Comparison of ENCODE assay signal across 8 cellular contexts in the genomic region with DNA sequence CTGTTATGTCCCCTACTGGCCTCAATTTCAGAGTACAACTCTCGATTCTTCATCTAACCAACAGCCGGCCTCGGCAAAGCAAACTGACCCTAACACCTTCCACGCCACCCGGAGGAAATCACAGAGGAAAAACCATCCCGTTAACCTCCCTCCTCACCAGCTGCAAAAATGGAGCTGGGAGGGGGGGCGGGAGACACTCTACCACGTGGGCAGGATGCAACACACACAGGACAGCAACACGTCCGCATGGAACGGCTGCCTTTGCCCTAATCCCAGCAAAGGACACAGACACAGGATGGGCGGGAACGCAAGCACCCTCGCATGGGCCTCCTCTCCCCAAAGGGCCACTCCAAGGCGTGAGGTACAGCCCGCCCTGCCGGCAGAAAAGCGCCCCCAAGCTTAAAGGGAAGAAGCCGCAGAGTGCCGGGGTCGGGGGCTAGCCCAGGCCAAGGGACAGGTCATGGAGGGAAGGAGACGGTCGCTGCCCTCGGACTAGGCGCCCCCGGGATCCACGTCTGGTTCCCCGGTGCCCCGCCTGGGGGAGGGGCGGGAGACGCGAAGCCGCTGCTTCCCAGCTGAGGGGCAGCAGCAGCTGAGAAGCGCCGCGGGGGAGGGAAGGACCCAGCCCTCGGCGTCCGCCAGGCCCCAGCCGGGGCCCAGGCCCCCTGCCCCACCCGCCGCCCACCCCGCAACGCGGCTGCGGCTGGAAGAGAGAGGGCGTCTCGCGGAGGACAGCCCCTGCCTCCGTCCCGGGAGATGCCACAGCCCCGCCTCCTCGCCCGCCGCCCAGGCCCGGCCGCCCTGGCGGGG. TPM values are rescaled to one million over a fixed set of nuclear protein-coding genes. Genes with fewer than 3 reads are reported as not detected.
A peak's percentile ranks its signal among the peaks of the same experiment; 100 is the strongest.
DNase-seq lines count a peak whose midpoint lies in the region; ATAC-seq, FAIRE-seq and TF ChIP-seq lines count a peak whose summit lies in the region.

No MANE protein-coding gene starts in this region.

- H3K4me3 ChIP-seq in BLaER1 treated with 17β-estradiol and CSF1 and Interleukin-3, amounts not matched to agents 10 nM and 100 nM, result peak overlapping the region; percentile 85 to 99 (median 96)
- peak overlapping the region; percentile 98 for H3K4me3 ChIP-seq in upper lobe of right lung

- peak overlapping the region; percentile 87 to 97 (median 94) for H3K9ac ChIP-seq in BLaER1 treated with 17β-estradiol and CSF1 and Interleukin-3, amounts not matched to agents 10 nM and 100 nM

- no peaks in the 10 kb centered on the region for H3K27me3 Mint-ChIP-seq in activated T-cell treated with anti-CD3 and anti-CD28 coated beads, Interleukin-2, amount 50 U/mL, for 72 hours (ENCODE audit: low read depth)
- H3K27me3 Mint-ChIP-seq in neural crest cell (ENCODE audit: low read depth), result peaks cover under 1% of the 10 kb centered on the region

- peak; percentile 58 for DNase-seq in NCI-H226
- peak in 1 of 2 donors; percentile 11 for DNase-seq in activated T-cell treated with anti-CD3 and anti-CD28 coated beads, Interleukin-2, amount 50 U/mL, for 72 hours
- DNase-seq in frontal cortex (ENCODE audit: low spot score in 2 of 2), result peak; percentile 65 to 69
- peak; percentile 48 for DNase-seq in neural crest cell (ENCODE audit: low read depth, low spot score)
- no peak for DNase-seq in upper lobe of right lung

- H3K4me1 ChIP-seq in BLaER1 treated with 17β-estradiol and CSF1 and Interleukin-3, amounts not matched to agents 10 nM and 100 nM, result peaks cover 23 to 37% (median 31%) of the 10 kb centered on the region in 10 experiments
- H3K4me1 ChIP-seq in upper lobe of right lung, result peaks cover 26% of the 10 kb centered on the region

- peak overlapping the region; percentile 77 to 95 (median 93) for H3K27ac ChIP-seq in BLaER1 treated with 17β-estradiol and CSF1 and Interleukin-3, amounts not matched to agents 10 nM and 100 nM
- H3K27ac ChIP-seq in upper lobe of right lung, result peak overlapping the region; percentile 90

- H4K20me1 ChIP-seq in BLaER1 treated with 17β-estradiol and CSF1 and Interleukin-3, amounts not matched to agents 10 nM and 100 nM, result peaks cover 42 to 55% (median 47%) of the 10 kb centered on the region in 11 experiments; a peak in 20 of 22 replicates

- no peaks in the 10 kb centered on the region for H3K27me3 ChIP-seq in BLaER1 treated with 17β-estradiol and CSF1 and Interleukin-3, amounts not matched to agents 10 nM and 100 nM
- H3K27me3 ChIP-seq in upper lobe of right lung, result no peaks in the 10 kb centered on the region

- H3K4me1 Mint-ChIP-seq in activated T-cell treated with anti-CD3 and anti-CD28 coated beads, Interleukin-2, amount 50 U/mL, for 72 hours (ENCODE audit: low read depth), result peaks cover 46% of the 10 kb centered on the region
- peaks cover 43% of the 10 kb centered on the region for H3K4me1 Mint-ChIP-seq in neural crest cell

- peaks cover 0 to 2% of the 10 kb centered on the region in 2 donors for H3K36me3 Mint-ChIP-seq in activated T-cell treated with anti-CD3 and anti-CD28 coated beads, Interleukin-2, amount 50 U/mL, for 72 hours (ENCODE audit: insufficient read depth in 2 of 2)
- no peaks in the 10 kb centered on the region for H3K36me3 Mint-ChIP-seq in neural crest cell (ENCODE audit: low read depth)

- peak overlapping the region; percentile 70 for H3K27ac Mint-ChIP-seq in activated T-cell treated with anti-CD3 and anti-CD28 coated beads, Interleukin-2, amount 50 U/mL, for 72 hours
- peak overlapping the region; percentile 90 for H3K27ac Mint-ChIP-seq in neural crest cell (ENCODE audit: unreplicated experiment)

- TF ChIP-seq CTCF in neural crest cell (conservative IDR thresholded peaks at IDR 0.05) (no peak), upper lobe of right lung (IDR thresholded peaks at IDR 0.05) (no peak)

- peaks cover 0 to 5% (median 0%) of the 10 kb centered on the region in 11 experiments; a peak in 4 of 22 replicates for H3K9me3 ChIP-seq in BLaER1 treated with 17β-estradiol and CSF1 and Interleukin-3, amounts not matched to agents 10 nM and 100 nM (replicated peaks in 1 of 11)
- no peaks in the 10 kb centered on the region for H3K9me3 ChIP-seq in upper lobe of right lung

- peak overlapping the region; percentile 88 to 94 for H3K4me3 Mint-ChIP-seq in activated T-cell treated with anti-CD3 and anti-CD28 coated beads, Interleukin-2, amount 50 U/mL, for 72 hours
- peak overlapping the region; percentile 91 for H3K4me3 Mint-ChIP-seq in neural crest cell

- peak; percentile 36 for ATAC-seq in GM18520 (IDR thresholded peaks at IDR 0.05; ENCODE audit: unreplicated experiment)
- peak; percentile 35 for ATAC-seq in HG03039 (IDR thresholded peaks at IDR 0.05; ENCODE audit: unreplicated experiment)
- peak; percentile 65 to 70 for ATAC-seq in activated T-cell treated with anti-CD3 and anti-CD28 coated beads, Interleukin-2, amount 50 U/mL, for 72 hours (replicated peaks in 1 of 2)
- ATAC-seq in upper lobe of right lung, result peak; percentile 69

- peaks cover 0 to 16% (median 6%) of the 10 kb centered on the region in 11 experiments; a peak in 9 of 22 replicates for H3K36me3 ChIP-seq in BLaER1 treated with 17β-estradiol and CSF1 and Interleukin-3, amounts not matched to agents 10 nM and 100 nM
- H3K36me3 ChIP-seq in upper lobe of right lung, result no peaks in the 10 kb centered on the region

- peak overlapping the region; percentile 78 to 97 (median 89) for H3K4me2 ChIP-seq in BLaER1 treated with 17β-estradiol and CSF1 and Interleukin-3, amounts not matched to agents 10 nM and 100 nM

- no peaks in the 10 kb centered on the region for H3K9me3 Mint-ChIP-seq in activated T-cell treated with anti-CD3 and anti-CD28 coated beads, Interleukin-2, amount 50 U/mL, for 72 hours
- no peaks in the 10 kb centered on the region for H3K9me3 Mint-ChIP-seq in neural crest cell

- no peak for FAIRE-seq in frontal cortex (lab: Jason Lieb, UNC)

- intact Hi-C loops in upper lobe of right lung (cut with DNase I), result no loop called here

RNA-seq across cellular contexts. Expression of a gene that starts 0.6 kb away (rescaled TPM):
- 10 to 100 TPM; 44.5 to 47.5 TPM for total RNA-seq in activated T-cell treated with anti-CD3 and anti-CD28 coated beads, Interleukin-2, amount 50 U/mL, for 72 hours
- total RNA-seq in frontal cortex (90.5 TPM), neural crest cell (40.2 and 42.7 TPM in 2 replicates), upper lobe of right lung (47.0 TPM)

RNA-seq across cellular contexts. Expression of a gene that starts 46.1 kb away (rescaled TPM):
- total RNA-seq in activated T-cell treated with anti-CD3 and anti-CD28 coated beads, Interleukin-2, amount 50 U/mL, for 72 hours, result 1 to 10 TPM in 1 of 2 donors, under 1 TPM in 1; 0.79 to 1.9 TPM
- 31.4 TPM for total RNA-seq in frontal cortex
- 2.7 and 3.4 TPM in 2 replicates for total RNA-seq in neural crest cell
- 10.4 TPM for total RNA-seq in upper lobe of right lung
